1 cellular context compared by ENCODE assay signal in the genomic region with DNA sequence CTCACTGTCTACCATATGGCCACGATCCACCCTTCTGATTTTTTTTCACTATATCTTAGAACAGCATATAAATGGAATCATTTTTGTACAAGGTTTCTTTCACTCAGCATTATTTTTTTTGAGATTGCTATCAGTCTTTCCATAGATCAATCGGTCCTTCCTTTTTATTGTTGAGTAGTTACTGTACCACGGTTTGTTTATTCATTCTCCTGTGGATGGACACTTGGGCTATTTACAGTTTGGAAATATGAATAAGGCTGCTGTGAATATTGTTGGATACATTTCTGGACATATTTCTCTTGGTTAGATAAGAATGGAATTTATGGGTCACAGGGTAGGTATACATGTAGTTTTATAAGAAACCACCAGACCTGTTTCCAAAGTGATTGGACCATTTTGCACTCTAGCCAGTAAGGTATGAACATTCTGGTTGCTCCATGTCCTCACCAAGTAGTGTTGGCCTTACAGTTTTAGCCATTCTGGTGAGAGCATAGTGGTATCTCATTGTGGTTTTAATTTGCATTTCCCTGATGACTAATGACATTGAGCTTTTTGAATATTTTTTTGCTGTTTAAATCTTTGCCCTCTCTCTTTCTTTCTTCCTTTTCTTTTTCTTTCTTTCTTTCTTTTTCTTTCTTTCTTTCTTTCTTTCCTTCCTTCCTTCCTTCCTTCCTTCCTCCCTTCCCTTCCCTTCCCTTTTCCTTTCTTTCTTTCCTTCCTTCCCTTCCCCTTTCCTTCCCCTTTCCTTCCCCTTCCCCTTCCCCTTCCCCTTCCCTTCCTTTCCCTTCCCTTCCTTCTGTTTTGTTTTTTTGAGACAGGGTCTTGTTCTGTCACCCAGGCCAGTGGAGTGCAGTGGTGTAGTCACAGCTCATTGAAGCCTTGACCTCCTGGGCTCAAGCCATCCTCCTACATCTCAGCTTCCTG.
TF ChIP-seq lines count a peak whose summit lies in the region.

No MANE protein-coding gene starts in this region.

TF ChIP-seq in GM12878, 131 proteins besides CTCF, POLR2A, EP300 and RAD21 (continued from another document and continues in another):
- TF ChIP-seq CEBPB (IDR thresholded peaks at IDR 0.05; ENCODE audit: borderline replicate concordance in 1 of 2, low read depth in 2 of 2, low read length in 2 of 2) (no peak), RAD51 (IDR thresholded peaks at IDR 0.05) (no peak; the same call in 1 of the 2 replicates), ASH2L (IDR thresholded peaks at IDR 0.05; ENCODE audit: borderline replicate concordance, low read depth) (no peak), RB1 (IDR thresholded peaks at IDR 0.05; ENCODE audit: borderline replicate concordance) (no peak), BRCA1 (IDR thresholded peaks at IDR 0.05; ENCODE audit: low read depth, low read length) (no peak), RUNX3 (IDR thresholded peaks at IDR 0.05; ENCODE audit: low read length) (peak; percentile 68), PML (IDR thresholded peaks at IDR 0.05; ENCODE audit: low read length) (no peak), SUPT20H (IDR thresholded peaks at IDR 0.05; ENCODE audit: borderline replicate concordance, control insufficient read depth, low read depth, low read length) (no peak), SRF (IDR thresholded peaks at IDR 0.05; ENCODE audit: low read depth in 2 of 2, low read length in 2 of 2) (no peak), LARP7 (IDR thresholded peaks at IDR 0.05) (no peak), MYC (IDR thresholded peaks at IDR 0.05; ENCODE audit: insufficient read depth, insufficient read length, insufficient replicate concordance, low read length, severe bottlenecking) (no peak)
- TF ChIP-seq, protein P1, sequence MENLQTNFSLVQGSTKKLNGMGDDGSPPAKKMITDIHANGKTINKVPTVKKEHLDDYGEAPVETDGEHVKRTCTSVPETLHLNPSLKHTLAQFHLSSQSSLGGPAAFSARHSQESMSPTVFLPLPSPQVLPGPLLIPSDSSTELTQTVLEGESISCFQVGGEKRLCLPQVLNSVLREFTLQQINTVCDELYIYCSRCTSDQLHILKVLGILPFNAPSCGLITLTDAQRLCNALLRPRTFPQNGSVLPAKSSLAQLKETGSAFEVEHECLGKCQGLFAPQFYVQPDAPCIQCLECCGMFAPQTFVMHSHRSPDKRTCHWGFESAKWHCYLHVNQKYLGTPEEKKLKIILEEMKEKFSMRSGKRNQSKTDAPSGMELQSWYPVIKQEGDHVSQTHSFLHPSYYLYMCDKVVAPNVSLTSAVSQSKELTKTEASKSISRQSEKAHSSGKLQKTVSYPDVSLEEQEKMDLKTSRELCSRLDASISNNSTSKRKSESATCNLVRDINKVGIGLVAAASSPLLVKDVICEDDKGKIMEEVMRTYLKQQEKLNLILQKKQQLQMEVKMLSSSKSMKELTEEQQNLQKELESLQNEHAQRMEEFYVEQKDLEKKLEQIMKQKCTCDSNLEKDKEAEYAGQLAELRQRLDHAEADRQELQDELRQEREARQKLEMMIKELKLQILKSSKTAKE (IDR thresholded peaks at IDR 0.05; ENCODE audit: low read depth, poor library complexity, severe bottlenecking): no peak
- TF ChIP-seq, protein P2, sequence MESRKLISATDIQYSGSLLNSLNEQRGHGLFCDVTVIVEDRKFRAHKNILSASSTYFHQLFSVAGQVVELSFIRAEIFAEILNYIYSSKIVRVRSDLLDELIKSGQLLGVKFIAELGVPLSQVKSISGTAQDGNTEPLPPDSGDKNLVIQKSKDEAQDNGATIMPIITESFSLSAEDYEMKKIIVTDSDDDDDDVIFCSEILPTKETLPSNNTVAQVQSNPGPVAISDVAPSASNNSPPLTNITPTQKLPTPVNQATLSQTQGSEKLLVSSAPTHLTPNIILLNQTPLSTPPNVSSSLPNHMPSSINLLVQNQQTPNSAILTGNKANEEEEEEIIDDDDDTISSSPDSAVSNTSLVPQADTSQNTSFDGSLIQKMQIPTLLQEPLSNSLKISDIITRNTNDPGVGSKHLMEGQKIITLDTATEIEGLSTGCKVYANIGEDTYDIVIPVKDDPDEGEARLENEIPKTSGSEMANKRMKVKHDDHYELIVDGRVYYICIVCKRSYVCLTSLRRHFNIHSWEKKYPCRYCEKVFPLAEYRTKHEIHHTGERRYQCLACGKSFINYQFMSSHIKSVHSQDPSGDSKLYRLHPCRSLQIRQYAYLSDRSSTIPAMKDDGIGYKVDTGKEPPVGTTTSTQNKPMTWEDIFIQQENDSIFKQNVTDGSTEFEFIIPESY (IDR thresholded peaks at IDR 0.05): no peak
- TF ChIP-seq, protein P3, sequence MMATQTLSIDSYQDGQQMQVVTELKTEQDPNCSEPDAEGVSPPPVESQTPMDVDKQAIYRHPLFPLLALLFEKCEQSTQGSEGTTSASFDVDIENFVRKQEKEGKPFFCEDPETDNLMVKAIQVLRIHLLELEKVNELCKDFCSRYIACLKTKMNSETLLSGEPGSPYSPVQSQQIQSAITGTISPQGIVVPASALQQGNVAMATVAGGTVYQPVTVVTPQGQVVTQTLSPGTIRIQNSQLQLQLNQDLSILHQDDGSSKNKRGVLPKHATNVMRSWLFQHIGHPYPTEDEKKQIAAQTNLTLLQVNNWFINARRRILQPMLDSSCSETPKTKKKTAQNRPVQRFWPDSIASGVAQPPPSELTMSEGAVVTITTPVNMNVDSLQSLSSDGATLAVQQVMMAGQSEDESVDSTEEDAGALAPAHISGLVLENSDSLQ (IDR thresholded peaks at IDR 0.05): peak; percentile 30; the same call in 1 of the 2 replicates
- TF ChIP-seq, protein P4, sequence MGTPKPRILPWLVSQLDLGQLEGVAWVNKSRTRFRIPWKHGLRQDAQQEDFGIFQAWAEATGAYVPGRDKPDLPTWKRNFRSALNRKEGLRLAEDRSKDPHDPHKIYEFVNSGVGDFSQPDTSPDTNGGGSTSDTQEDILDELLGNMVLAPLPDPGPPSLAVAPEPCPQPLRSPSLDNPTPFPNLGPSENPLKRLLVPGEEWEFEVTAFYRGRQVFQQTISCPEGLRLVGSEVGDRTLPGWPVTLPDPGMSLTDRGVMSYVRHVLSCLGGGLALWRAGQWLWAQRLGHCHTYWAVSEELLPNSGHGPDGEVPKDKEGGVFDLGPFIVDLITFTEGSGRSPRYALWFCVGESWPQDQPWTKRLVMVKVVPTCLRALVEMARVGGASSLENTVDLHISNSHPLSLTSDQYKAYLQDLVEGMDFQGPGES (IDR thresholded peaks at IDR 0.05): no peak
- TF ChIP-seq, protein P5, sequence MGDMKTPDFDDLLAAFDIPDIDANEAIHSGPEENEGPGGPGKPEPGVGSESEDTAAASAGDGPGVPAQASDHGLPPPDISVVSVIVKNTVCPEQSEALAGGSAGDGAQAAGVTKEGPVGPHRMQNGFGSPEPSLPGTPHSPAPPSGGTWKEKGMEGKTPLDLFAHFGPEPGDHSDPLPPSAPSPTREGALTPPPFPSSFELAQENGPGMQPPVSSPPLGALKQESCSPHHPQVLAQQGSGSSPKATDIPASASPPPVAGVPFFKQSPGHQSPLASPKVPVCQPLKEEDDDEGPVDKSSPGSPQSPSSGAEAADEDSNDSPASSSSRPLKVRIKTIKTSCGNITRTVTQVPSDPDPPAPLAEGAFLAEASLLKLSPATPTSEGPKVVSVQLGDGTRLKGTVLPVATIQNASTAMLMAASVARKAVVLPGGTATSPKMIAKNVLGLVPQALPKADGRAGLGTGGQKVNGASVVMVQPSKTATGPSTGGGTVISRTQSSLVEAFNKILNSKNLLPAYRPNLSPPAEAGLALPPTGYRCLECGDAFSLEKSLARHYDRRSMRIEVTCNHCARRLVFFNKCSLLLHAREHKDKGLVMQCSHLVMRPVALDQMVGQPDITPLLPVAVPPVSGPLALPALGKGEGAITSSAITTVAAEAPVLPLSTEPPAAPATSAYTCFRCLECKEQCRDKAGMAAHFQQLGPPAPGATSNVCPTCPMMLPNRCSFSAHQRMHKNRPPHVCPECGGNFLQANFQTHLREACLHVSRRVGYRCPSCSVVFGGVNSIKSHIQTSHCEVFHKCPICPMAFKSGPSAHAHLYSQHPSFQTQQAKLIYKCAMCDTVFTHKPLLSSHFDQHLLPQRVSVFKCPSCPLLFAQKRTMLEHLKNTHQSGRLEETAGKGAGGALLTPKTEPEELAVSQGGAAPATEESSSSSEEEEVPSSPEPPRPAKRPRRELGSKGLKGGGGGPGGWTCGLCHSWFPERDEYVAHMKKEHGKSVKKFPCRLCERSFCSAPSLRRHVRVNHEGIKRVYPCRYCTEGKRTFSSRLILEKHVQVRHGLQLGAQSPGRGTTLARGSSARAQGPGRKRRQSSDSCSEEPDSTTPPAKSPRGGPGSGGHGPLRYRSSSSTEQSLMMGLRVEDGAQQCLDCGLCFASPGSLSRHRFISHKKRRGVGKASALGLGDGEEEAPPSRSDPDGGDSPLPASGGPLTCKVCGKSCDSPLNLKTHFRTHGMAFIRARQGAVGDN (IDR thresholded peaks at IDR 0.05): peak; percentile 30; the same call in 1 of the 2 replicates
- TF ChIP-seq, protein P6, sequence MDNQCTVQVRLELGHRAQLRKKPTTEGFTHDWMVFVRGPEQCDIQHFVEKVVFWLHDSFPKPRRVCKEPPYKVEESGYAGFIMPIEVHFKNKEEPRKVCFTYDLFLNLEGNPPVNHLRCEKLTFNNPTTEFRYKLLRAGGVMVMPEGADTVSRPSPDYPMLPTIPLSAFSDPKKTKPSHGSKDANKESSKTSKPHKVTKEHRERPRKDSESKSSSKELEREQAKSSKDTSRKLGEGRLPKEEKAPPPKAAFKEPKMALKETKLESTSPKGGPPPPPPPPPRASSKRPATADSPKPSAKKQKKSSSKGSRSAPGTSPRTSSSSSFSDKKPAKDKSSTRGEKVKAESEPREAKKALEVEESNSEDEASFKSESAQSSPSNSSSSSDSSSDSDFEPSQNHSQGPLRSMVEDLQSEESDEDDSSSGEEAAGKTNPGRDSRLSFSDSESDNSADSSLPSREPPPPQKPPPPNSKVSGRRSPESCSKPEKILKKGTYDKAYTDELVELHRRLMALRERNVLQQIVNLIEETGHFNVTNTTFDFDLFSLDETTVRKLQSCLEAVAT (IDR thresholded peaks at IDR 0.05): peak; percentile 65; the same call in 1 of the 2 replicates
- TF ChIP-seq, protein P7, sequence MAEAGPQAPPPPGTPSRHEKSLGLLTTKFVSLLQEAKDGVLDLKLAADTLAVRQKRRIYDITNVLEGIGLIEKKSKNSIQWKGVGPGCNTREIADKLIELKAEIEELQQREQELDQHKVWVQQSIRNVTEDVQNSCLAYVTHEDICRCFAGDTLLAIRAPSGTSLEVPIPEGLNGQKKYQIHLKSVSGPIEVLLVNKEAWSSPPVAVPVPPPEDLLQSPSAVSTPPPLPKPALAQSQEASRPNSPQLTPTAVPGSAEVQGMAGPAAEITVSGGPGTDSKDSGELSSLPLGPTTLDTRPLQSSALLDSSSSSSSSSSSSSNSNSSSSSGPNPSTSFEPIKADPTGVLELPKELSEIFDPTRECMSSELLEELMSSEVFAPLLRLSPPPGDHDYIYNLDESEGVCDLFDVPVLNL (IDR thresholded peaks at IDR 0.05; ENCODE audit: low read depth, low read length): no peak
- TF ChIP-seq, protein P8, sequence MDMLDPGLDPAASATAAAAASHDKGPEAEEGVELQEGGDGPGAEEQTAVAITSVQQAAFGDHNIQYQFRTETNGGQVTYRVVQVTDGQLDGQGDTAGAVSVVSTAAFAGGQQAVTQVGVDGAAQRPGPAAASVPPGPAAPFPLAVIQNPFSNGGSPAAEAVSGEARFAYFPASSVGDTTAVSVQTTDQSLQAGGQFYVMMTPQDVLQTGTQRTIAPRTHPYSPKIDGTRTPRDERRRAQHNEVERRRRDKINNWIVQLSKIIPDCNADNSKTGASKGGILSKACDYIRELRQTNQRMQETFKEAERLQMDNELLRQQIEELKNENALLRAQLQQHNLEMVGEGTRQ (IDR thresholded peaks at IDR 0.05; ENCODE audit: borderline replicate concordance, low read depth, low read length): no peak
- TF ChIP-seq, protein P9, sequence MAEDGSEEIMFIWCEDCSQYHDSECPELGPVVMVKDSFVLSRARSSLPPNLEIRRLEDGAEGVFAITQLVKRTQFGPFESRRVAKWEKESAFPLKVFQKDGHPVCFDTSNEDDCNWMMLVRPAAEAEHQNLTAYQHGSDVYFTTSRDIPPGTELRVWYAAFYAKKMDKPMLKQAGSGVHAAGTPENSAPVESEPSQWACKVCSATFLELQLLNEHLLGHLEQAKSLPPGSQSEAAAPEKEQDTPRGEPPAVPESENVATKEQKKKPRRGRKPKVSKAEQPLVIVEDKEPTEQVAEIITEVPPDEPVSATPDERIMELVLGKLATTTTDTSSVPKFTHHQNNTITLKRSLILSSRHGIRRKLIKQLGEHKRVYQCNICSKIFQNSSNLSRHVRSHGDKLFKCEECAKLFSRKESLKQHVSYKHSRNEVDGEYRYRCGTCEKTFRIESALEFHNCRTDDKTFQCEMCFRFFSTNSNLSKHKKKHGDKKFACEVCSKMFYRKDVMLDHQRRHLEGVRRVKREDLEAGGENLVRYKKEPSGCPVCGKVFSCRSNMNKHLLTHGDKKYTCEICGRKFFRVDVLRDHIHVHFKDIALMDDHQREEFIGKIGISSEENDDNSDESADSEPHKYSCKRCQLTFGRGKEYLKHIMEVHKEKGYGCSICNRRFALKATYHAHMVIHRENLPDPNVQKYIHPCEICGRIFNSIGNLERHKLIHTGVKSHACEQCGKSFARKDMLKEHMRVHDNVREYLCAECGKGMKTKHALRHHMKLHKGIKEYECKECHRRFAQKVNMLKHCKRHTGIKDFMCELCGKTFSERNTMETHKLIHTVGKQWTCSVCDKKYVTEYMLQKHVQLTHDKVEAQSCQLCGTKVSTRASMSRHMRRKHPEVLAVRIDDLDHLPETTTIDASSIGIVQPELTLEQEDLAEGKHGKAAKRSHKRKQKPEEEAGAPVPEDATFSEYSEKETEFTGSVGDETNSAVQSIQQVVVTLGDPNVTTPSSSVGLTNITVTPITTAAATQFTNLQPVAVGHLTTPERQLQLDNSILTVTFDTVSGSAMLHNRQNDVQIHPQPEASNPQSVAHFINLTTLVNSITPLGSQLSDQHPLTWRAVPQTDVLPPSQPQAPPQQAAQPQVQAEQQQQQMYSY (CRISPR knock-in tag; IDR thresholded peaks at IDR 0.05): no peak
